ENCODE assay signal across 9 cellular contexts in genomic region chr4:40515398-40516293, GRCh38.
DNase-seq lines count a peak whose midpoint lies in the region; ATAC-seq and TF ChIP-seq lines count a peak whose summit lies in the region.
"Had no signal": no experiment of that assay in that cellular context is flagged by ENCODE, and none has a peak within 500 bp of the region (broad histone marks: within the 10 kb centered on the region; RNA-seq: fewer than 3 reads in every experiment).

No MANE protein-coding gene starts in this region.

- no peaks in the 10 kb centered on the region for H3K4me1 ChIP-seq in SK-N-SH (ENCODE audit: control insufficient read depth in 1 of 2, insufficient read depth in 2 of 2, low read depth in 1 of 2, low read length in 1 of 2)

- TF ChIP-seq RAD21 in SK-N-SH (IDR thresholded peaks at IDR 0.05; ENCODE audit: low read length) = no peak

- no peak overlapping the region for H2AFZ ChIP-seq in SK-N-SH (ENCODE audit: low read depth)

- H3K4me3 Mint-ChIP-seq in CD14-positive monocyte (peak overlapping the region in 1 of 2 donors; percentile 21), T-helper 17 cell (no peak overlapping the region)
- H3K4me3 Mint-ChIP-seq: stimulated activated naive CD8-positive, alpha-beta T cell treated with anti-CD3 and anti-CD28 coated beads, Interleukin-15, Interleukin-2, amounts not matched to agents 100 ng/mL and 50 ng/mL, for 24 hours had no signal

- H3K36me3 Mint-ChIP-seq in CD14-positive monocyte = peaks cover 33 to 49% of the 10 kb centered on the region in 2 donors
- no peaks in the 10 kb centered on the region for H3K36me3 Mint-ChIP-seq in T-helper 17 cell (ENCODE audit: low read depth)

- TF ChIP-seq CTCF in CD14-positive monocyte (IDR thresholded peaks at IDR 0.05) (no peak), SK-N-SH (IDR thresholded peaks at IDR 0.05) (no peak)

- no peak overlapping the region for H3K4me2 ChIP-seq in SK-N-SH

- TF ChIP-seq POLR2A in GM19193 (IDR thresholded peaks at IDR 0.05; ENCODE audit: extremely low read depth, insufficient read depth, insufficient read length) = peak; percentile 13

- CTCF ChIA-PET in SK-N-SH (lab: Yijun Ruan, JAX) = no interaction called here

- no peak overlapping the region for H3K9ac ChIP-seq in SK-N-SH

- H3K9me2 ChIP-seq in SK-N-SH = no peaks in the 10 kb centered on the region

- H3K27ac ChIP-seq in SK-N-SH (ENCODE audit: low read depth in 2 of 2, low read length in 1 of 2) = no peak overlapping the region

- H4K20me1 ChIP-seq in SK-N-SH (ENCODE audit: insufficient read depth) = no peaks in the 10 kb centered on the region

- no peak for TF ChIP-seq EP300 in SK-N-SH (IDR thresholded peaks at IDR 0.05; ENCODE audit: borderline replicate concordance in 1 of 2, low read depth in 1 of 2, low read length in 1 of 2)

- intact Hi-C loops in CD14-positive monocyte (cut with micrococcal nuclease) = no loop called here
- intact Hi-C loops in left colon (cut with DNase I, micrococcal nuclease) = no loop called here

- peak overlapping the region; percentile 57 to 91 (median 79) for H3K27ac Mint-ChIP-seq in CD14-positive monocyte
- no peak overlapping the region for H3K27ac Mint-ChIP-seq in T-helper 17 cell
- H3K27ac Mint-ChIP-seq: stimulated activated naive CD8-positive, alpha-beta T cell treated with anti-CD3 and anti-CD28 coated beads, Interleukin-15, Interleukin-2, amounts not matched to agents 100 ng/mL and 50 ng/mL, for 24 hours had no signal

- 81% methylated on average over 15 of the region's 15 CpGs for WGBS in SK-N-SH (ENCODE audit: low lambda C conversion rate)

- DNase-seq in CD14-positive monocyte (ENCODE audit: low spot score) = no peak
- no peak for DNase-seq in T-helper 17 cell
- DNase-seq in left colon = peak; percentile 85 to 86
- no peak for DNase-seq in Kasumi-1 (lab: John Stamatoyannopoulos, UW)
- DNase-seq in SK-N-SH = no peak
- DNase-seq in AML-193 (lab: John Stamatoyannopoulos, UW) = no peak

- no peaks in the 10 kb centered on the region for H3F3A ChIP-seq in SK-N-SH (replicated peaks; ENCODE audit: insufficient read depth)

- POLR2A ChIA-PET in SK-N-SH (lab: Yijun Ruan, JAX) = no interaction called here

- no peak overlapping the region for H3K4me3 ChIP-seq in SK-N-SH (ENCODE audit: low read depth in 2 of 2, low read length in 1 of 2)

- H3K36me3 ChIP-seq in SK-N-SH (replicated peaks in 1 of 2; ENCODE audit: control insufficient read depth in 1 of 2, insufficient read depth in 2 of 2, low read length in 1 of 2) = no peaks in the 10 kb centered on the region

- H3K9me3 Mint-ChIP-seq in CD14-positive monocyte = no peaks in the 10 kb centered on the region

- H3K4me1 Mint-ChIP-seq in CD14-positive monocyte (peaks cover 29% of the 10 kb centered on the region), T-helper 17 cell (peaks cover 2% of the 10 kb centered on the region)

- H3K27me3 ChIP-seq in SK-N-SH (ENCODE audit: insufficient read depth) = no peaks in the 10 kb centered on the region

- peak; percentile 72 for ATAC-seq in HG03097 (IDR thresholded peaks at IDR 0.05; ENCODE audit: low FRiP score, unreplicated experiment)
- ATAC-seq in T-helper 17 cell = peak; percentile 25
- peak; percentile 74 for ATAC-seq in left colon

- no peaks in the 10 kb centered on the region for H3K9me3 ChIP-seq in T-helper 17 cell (ENCODE audit: control insufficient read depth, low read length, poor library complexity, severe bottlenecking)
- no peaks in the 10 kb centered on the region for H3K9me3 ChIP-seq in SK-N-SH

- no peaks in the 10 kb centered on the region for H3K27me3 Mint-ChIP-seq in CD14-positive monocyte (ENCODE audit: low read depth in 3 of 3)
- H3K27me3 Mint-ChIP-seq in T-helper 17 cell = peaks cover 8% of the 10 kb centered on the region
- H3K27me3 Mint-ChIP-seq: stimulated activated naive CD8-positive, alpha-beta T cell treated with anti-CD3 and anti-CD28 coated beads, Interleukin-15, Interleukin-2, amounts not matched to agents 100 ng/mL and 50 ng/mL, for 24 hours had no signal

- H3K79me2 ChIP-seq in SK-N-SH (ENCODE audit: insufficient read depth) = no peaks in the 10 kb centered on the region

TF ChIP-seq in SK-N-SH, 30 proteins besides CTCF, POLR2A, EP300 and RAD21:
- TF ChIP-seq ELF1 (IDR thresholded peaks at IDR 0.05) (no peak), EZH2phosphoT487 (IDR thresholded peaks at IDR 0.05; ENCODE audit: borderline replicate concordance, low read depth) (no peak), USF1 (IDR thresholded peaks at IDR 0.05; ENCODE audit: borderline replicate concordance, low read depth) (no peak), FOSL2 (IDR thresholded peaks at IDR 0.05; ENCODE audit: borderline replicate concordance, low read depth) (no peak), TCF12 (IDR thresholded peaks at IDR 0.05) (no peak), SIN3A (IDR thresholded peaks at IDR 0.05; ENCODE audit: borderline replicate concordance, low read depth, low read length) (no peak), FOXM1 (IDR thresholded peaks at IDR 0.05; ENCODE audit: low read depth) (no peak), YY1 (IDR thresholded peaks at IDR 0.05; ENCODE audit: low read depth) (no peak), MAX (IDR thresholded peaks at IDR 0.05; ENCODE audit: low read depth) (no peak), TAF1 (IDR thresholded peaks at IDR 0.05; ENCODE audit: borderline replicate concordance, low read depth, low read length) (no peak), IRF3 (IDR thresholded peaks at IDR 0.05; ENCODE audit: low read depth, low read length) (no peak), RFX5 (IDR thresholded peaks at IDR 0.05; ENCODE audit: low read length) (no peak), POLR2AphosphoS5 (IDR thresholded peaks at IDR 0.05; ENCODE audit: low read depth, low read length) (no peak), CHD2 (IDR thresholded peaks at IDR 0.05; ENCODE audit: low read length, partially characterized antibody) (no peak), FOXJ3 (CRISPR knock-in tag; IDR thresholded peaks at IDR 0.05) (no peak)

Comparison
In these comparisons a context has a peak if more than half of its experiments do, and no peak if none do; other contexts are left out.
1. DNase-seq: peak in left colon (2 of 2); none in CD14-positive monocyte (single experiment), T-helper 17 cell (0 of 3), Kasumi-1 (0 of 2), SK-N-SH (single experiment) and AML-193 (0 of 2).
2. Peak in every context shown above with its lines, with median percentiles within 50 percentile points of each other: ATAC-seq.